ENCODE assay signal across 9 cellular contexts in the genomic region with DNA sequence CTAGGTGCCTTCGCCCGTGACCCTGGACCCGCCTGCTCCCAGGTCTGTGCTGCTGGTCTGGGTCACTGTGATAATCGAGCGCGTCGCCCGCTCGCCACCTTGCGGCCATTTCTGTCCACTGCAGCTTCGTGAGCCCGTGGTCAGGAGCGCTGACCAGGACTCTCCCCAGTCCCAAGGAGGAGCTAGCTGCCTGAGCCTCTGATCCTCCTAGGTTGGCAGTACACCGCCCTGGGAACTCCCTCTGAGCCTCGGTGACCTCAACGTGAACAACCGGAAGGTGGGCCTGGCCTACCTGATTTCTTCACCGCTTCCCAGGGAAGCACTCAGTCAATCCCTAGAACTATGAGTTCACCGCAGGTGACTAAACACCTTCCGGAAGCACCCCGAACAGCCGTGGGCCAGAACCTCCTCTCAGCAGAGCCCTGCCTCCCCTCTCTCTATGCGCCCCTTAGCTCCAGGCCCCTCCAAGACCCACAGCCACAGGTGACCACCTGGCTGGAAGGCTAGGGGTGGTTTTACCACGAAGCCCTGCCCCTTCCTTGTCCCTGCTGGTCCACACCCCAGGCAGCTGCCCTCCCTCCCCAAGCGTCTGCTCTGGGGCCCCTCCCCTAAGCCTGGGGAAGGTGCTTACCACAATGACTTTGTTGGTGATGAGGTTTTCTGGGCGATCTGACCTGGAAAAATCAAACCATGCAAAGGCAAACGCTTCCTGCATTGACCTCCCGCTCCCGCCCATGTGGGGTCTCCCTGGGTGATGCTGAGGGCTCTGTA. TPM values are rescaled to one million over a fixed set of nuclear protein-coding genes. Genes with fewer than 3 reads are reported as not detected.
A peak's percentile ranks its signal among the peaks of the same experiment; 100 is the strongest.
DNase-seq lines count a peak whose midpoint lies in the region; ATAC-seq, FAIRE-seq and TF ChIP-seq lines count a peak whose summit lies in the region.
"Had no signal": no experiment of that assay in that cellular context is flagged by ENCODE, and none has a peak within 500 bp of the region (broad histone marks: within the 10 kb centered on the region; RNA-seq: fewer than 3 reads in every experiment).

No MANE protein-coding gene starts in this region.

- peak; percentile 27 for DNase-seq in COLO829 (ENCODE audit: low spot score)
- peak in 1 of 2 experiments; percentile 29 for DNase-seq in HL-60 (ENCODE audit: low read depth in 1 of 2, low spot score in 1 of 2)
- DNase-seq in SW480 (ENCODE audit: low spot score) = peak; percentile 96
- DNase-seq in GM12878 (ENCODE audit: low read depth, low spot score) = no peak
- DNase-seq in hepatocyte (ENCODE audit: low spot score) = peak; percentile 76
- DNase-seq in sigmoid colon = no peak
- no peak for DNase-seq in KG1 (lab: John Stamatoyannopoulos, UW)

- H3K4me1 ChIP-seq in GM12878 (ENCODE audit: control insufficient read depth, insufficient read depth, low read length) = no peaks in the 10 kb centered on the region
- H3K4me1 ChIP-seq in hepatocyte (ENCODE audit: insufficient read depth) = no peaks in the 10 kb centered on the region
- H3K4me1 ChIP-seq in sigmoid colon = peaks cover 0 to 4% (median 0%) of the 10 kb centered on the region in 4 donors

- POLR2A ChIA-PET in GM12878 (lab: Charles Lee) = interaction anchor here (0.7 kb wide), 1 partner anchor 95 kb away, joined by 3 read pairs; no protein-coding TSS in a partner anchor

- no peaks in the 10 kb centered on the region for H3K9me2 ChIP-seq in hepatocyte (replicated peaks; ENCODE audit: insufficient read depth)

- H3K36me3 ChIP-seq in GM12878 (ENCODE audit: control insufficient read depth in 2 of 2, insufficient read depth in 2 of 2, low read length in 1 of 2) = no peaks in the 10 kb centered on the region
- H3K36me3 ChIP-seq in hepatocyte (replicated peaks; ENCODE audit: insufficient read depth, low read depth) = no peaks in the 10 kb centered on the region
- no peaks in the 10 kb centered on the region for H3K36me3 ChIP-seq in sigmoid colon

- in situ Hi-C loops in GM12878 (cut with MboI) = no loop called here

- peak; percentile 72 for TF ChIP-seq RAD21 in GM12878 (IDR thresholded peaks at IDR 0.05; ENCODE audit: insufficient read depth, low read depth, low read length)

- SMC1A ChIA-PET in GM12878 (lab: Charles Lee; ENCODE audit: uncharacterized antibody, unreplicated experiment) = interaction anchor here (0.8 to 2.9 kb wide), 7 partner anchors 8 to 238 kb away, joined by 3 to 15 read pairs (median 3); no protein-coding TSS in a partner anchor

- H3K9ac ChIP-seq in GM12878 (ENCODE audit: control insufficient read depth, insufficient read depth, low read length) = no peak overlapping the region

- peak; percentile 73 for FAIRE-seq in GM12878 (lab: Jason Lieb, UNC)

- H3K27ac ChIP-seq in HL-60 (replicated peaks) (no peak overlapping the region), GM12878 (ENCODE audit: control insufficient read depth, insufficient read depth) (no peak overlapping the region), hepatocyte (no peak overlapping the region), sigmoid colon (no peak overlapping the region)
- H3K27ac ChIP-seq: SK-N-MC had no signal

- TF ChIP-seq POLR2A in GM12878 (IDR thresholded peaks at IDR 0.05; ENCODE audit: low read depth, low read length) = no peak
- no peak for TF ChIP-seq POLR2A in sigmoid colon (IDR thresholded peaks at IDR 0.05)

- CTCF ChIA-PET in GM12878 (lab: Yijun Ruan, JAX) = interaction anchor here (0.5 to 4.8 kb wide), 25 partner anchors 8 to 586 kb away, joined by 3 to 27 read pairs (median 4); partner anchors contain the start of gene MAPKBP1

- TF ChIP-seq EP300 in GM12878 (IDR thresholded peaks at IDR 0.05; ENCODE audit: borderline replicate concordance in 1 of 2, control insufficient read depth in 1 of 2, low read depth in 2 of 2, low read length in 2 of 2) (no peak), sigmoid colon (IDR thresholded peaks at IDR 0.05) (no peak)

- H3K4me2 ChIP-seq in GM12878 (ENCODE audit: control insufficient read depth, insufficient read depth) (no peak overlapping the region), hepatocyte (no peak overlapping the region)

- H3K79me2 ChIP-seq in GM12878 (ENCODE audit: control insufficient read depth, insufficient read depth, low read length) (no peaks in the 10 kb centered on the region), hepatocyte (no peaks in the 10 kb centered on the region)

- no TSS peak for BruUV-seq in GM12878 (replicated peaks; lab: Mats Ljungman, UMichigan)

- H3K9me3 ChIP-seq in GM12878 (replicated peaks; ENCODE audit: control insufficient read depth, insufficient read depth, low read length) (no peaks in the 10 kb centered on the region), hepatocyte (ENCODE audit: low read depth) (no peaks in the 10 kb centered on the region), sigmoid colon (no peaks in the 10 kb centered on the region)

- H2AFZ ChIP-seq in GM12878 (ENCODE audit: control insufficient read depth, low read depth, low read length) = no peak overlapping the region
- no peak overlapping the region for H2AFZ ChIP-seq in hepatocyte

- RAD21 ChIA-PET in GM12878 (lab: Charles Lee; ENCODE audit: unreplicated experiment) = interaction anchor here (0.6 to 2.1 kb wide), 5 partner anchors 46 to 619 kb away, joined by 3 to 10 read pairs (median 4); no protein-coding TSS in a partner anchor

- TF ChIP-seq CTCF in HL-60 (IDR thresholded peaks at IDR 0.05; ENCODE audit: insufficient read depth, low read length) (peak; percentile 90), GM12878 (IDR thresholded peaks at IDR 0.05 in 2 of 3, conservative IDR thresholded peaks at IDR 0.05 in 1 of 3; ENCODE audit: control insufficient read depth in 2 of 3, extremely low read depth in 1 of 3, insufficient read depth in 1 of 3, low read depth in 3 of 3, low read length in 3 of 3) (peak; percentile 89 to 94 (median 91)), hepatocyte (IDR thresholded peaks at IDR 0.05; ENCODE audit: poor library complexity) (peak; percentile 88), sigmoid colon (IDR thresholded peaks at IDR 0.05) (peak; percentile 45 to 92 (median 88))

- WGBS in GM12878 (ENCODE audit: insufficient coverage, insufficient replicate concordance, low lambda C conversion rate, missing lambda C conversion rate) = 12% methylated on average over 29 of the region's 29 CpGs
- 32% methylated on average over 29 of the region's 29 CpGs for WGBS in hepatocyte (ENCODE audit: low lambda C conversion rate, missing lambda C conversion rate)
- WGBS in sigmoid colon, 2 donors = 17 to 27% methylated on average over 29 of the region's 29 CpGs

- ATAC-seq in GM12878 (peak; percentile 96), HG03439 (IDR thresholded peaks at IDR 0.05; ENCODE audit: unreplicated experiment) (no peak)

- H3K27me3 ChIP-seq in HL-60 (ENCODE audit: insufficient read depth, poor library complexity, severe bottlenecking) = no peaks in the 10 kb centered on the region
- H3K27me3 ChIP-seq in GM12878 (replicated peaks in 1 of 2; ENCODE audit: control insufficient read depth in 2 of 2, insufficient read depth in 2 of 2, low read length in 1 of 2) = no peaks in the 10 kb centered on the region; a peak in 1 of 4 replicates
- H3K27me3 ChIP-seq in hepatocyte = no peaks in the 10 kb centered on the region
- H3K27me3 ChIP-seq in sigmoid colon = peaks cover 5 to 21% (median 6%) of the 10 kb centered on the region in 3 donors

- no peak overlapping the region for H3K4me3 ChIP-seq in HL-60 (replicated peaks; ENCODE audit: insufficient read depth, low read length)
- H3K4me3 ChIP-seq in GM12878 = no peak overlapping the region
- H3K4me3 ChIP-seq in hepatocyte = no peak overlapping the region
- H3K4me3 ChIP-seq in sigmoid colon = no peak overlapping the region
- H3K4me3 ChIP-seq: SK-N-MC had no signal

- H4K20me1 ChIP-seq in GM12878 (ENCODE audit: control insufficient read depth, insufficient read depth) = no peaks in the 10 kb centered on the region
- H4K20me1 ChIP-seq in hepatocyte (ENCODE audit: insufficient read depth, poor library complexity, severe bottlenecking) = no peaks in the 10 kb centered on the region

- intact Hi-C loops in GM12878 (cut with micrococcal nuclease; ENCODE audit: unreplicated experiment) (loop anchor here (1.0 to 5.0 kb wide), 2 partner anchors 48 to 95 kb away; no protein-coding TSS in a partner anchor), sigmoid colon (cut with DNase I) (loop anchor here (1.0 kb wide), 1 partner anchor 94 kb away; no protein-coding TSS in a partner anchor)

TF ChIP-seq in GM12878, 131 proteins besides CTCF, POLR2A, EP300 and RAD21 (continues in another document):
- TF ChIP-seq, protein P1, sequence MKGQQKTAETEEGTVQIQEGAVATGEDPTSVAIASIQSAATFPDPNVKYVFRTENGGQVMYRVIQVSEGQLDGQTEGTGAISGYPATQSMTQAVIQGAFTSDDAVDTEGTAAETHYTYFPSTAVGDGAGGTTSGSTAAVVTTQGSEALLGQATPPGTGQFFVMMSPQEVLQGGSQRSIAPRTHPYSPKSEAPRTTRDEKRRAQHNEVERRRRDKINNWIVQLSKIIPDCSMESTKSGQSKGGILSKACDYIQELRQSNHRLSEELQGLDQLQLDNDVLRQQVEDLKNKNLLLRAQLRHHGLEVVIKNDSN (IDR thresholded peaks at IDR 0.05; ENCODE audit: borderline replicate concordance, extremely low read length, insufficient read depth, low read depth, low read length) = no peak
- TF ChIP-seq TCF3 (IDR thresholded peaks at IDR 0.05; ENCODE audit: borderline replicate concordance, insufficient read depth, low read depth, low read length) (no peak), SMC3 (IDR thresholded peaks at IDR 0.05; ENCODE audit: borderline replicate concordance, low read length) (peak; percentile 62)

RNA-seq across cellular contexts. Expression of gene PLA2G4D, which starts 9.7 kb away (rescaled TPM):
- not detected in 2 replicates for total RNA-seq in GM12878 (2013; cell fraction: nucleolus; rRNA removed)
- total RNA-seq in GM12878 (2014; rRNA removed) (not detected in 2 replicates), GM12878 (2014; rRNA removed; fragmentation: Illumina TruSeq; extraction: Trizol) (not detected in 2 replicates), GM12878 (2021) (not detected in 2 replicates), hepatocyte (0.04 and 0.17 TPM in 2 replicates), sigmoid colon (under 1 TPM in 1 of 4 donors, not detected in 3; 0.28 TPM)
- polyA plus RNA-seq in GM12878 (2011; ENCODE audit: low read depth) = not detected
- polyA plus RNA-seq in GM12878 (2011; rRNA removed) (0.03 TPM in 1 of 2 replicates, not detected in the other), GM12878 (2014; fragmentation: Illumina TruSeq; extraction: Trizol) (not detected in 2 replicates), GM12878 (2014; fragmentation: Nextera tagmentation; extraction: Ambion mirVana) (not detected), GM12878 (2014; rRNA removed) (0.06 TPM in 1 of 2 replicates, not detected in the other), GM12878 (2016; fragmentation: Nextera tagmentation; extraction: Ambion mirVana) (not detected), hepatocyte (0.21 TPM in 1 of 2 replicates, not detected in the other), sigmoid colon (under 1 TPM in 2 of 3 donors, not detected in 1; under 0.01 to 0.31 TPM)
- 0.02 TPM in 1 of 2 replicates, not detected in the other for polyA plus RNA-seq in GM12878 (2011; cell fraction: cytosol; rRNA removed)
- polyA plus RNA-seq in GM12878 (2011; cell fraction: nucleus; rRNA removed) = 0.06 TPM in 1 of 2 replicates, not detected in the other
- polyA plus RNA-seq in GM12878 (2012) = not detected in 2 replicates
- polyA minus RNA-seq in GM12878 (2011; rRNA and poly(A)+ RNA removed) = not detected in 2 replicates
- not detected in 2 replicates for polyA minus RNA-seq in GM12878 (2011; cell fraction: cytosol; rRNA and poly(A)+ RNA removed)
- not detected in 2 replicates for polyA minus RNA-seq in GM12878 (2011; cell fraction: nucleus; rRNA and poly(A)+ RNA removed)

Comparison
In these comparisons a context has a peak if more than half of its experiments do, and no peak if none do; other contexts are left out.
1. DNase-seq: peak in COLO829 (single experiment), SW480 (single experiment) and hepatocyte (single experiment); none in GM12878 (single experiment), sigmoid colon (single experiment) and KG1 (single experiment).
2. Peak in every context shown above with its lines, with median percentiles within 50 percentile points of each other: CTCF ChIP-seq.